Comparison of ENCODE assay signal across 11 cellular contexts in the genomic region with DNA sequence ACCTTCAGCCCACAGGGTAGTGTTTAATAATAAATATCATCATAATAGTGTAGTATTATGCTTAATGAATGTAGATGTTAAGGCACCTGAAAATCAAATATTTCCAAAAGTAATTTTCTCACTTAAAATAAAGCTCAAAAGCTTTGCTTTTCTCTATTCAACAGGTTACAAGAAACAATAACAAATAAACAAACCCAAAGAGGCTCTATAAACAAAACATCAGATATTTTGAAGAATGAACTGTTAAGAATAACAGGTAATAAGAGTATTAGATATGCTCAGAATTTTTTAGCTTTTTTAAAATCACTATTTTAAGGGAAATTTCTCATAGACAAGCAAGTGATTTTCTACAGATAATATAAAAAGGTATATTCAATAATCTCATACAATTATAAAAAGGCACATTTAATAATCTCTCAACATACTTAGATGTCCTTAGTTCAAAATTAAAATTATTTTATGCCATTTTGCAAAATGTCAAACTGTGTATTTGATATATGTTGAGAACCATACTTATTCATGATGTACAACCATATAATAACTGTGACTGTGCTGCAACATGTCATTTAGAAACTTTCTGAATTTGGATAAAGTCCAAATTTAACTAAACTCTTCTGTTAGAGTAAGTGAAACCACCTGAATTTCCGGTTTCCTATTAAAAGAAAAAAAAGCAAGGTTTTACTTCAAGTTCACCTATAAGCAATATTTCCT. TPM values are rescaled to one million over a fixed set of nuclear protein-coding genes. Genes with fewer than 3 reads are reported as not detected.
A peak's percentile ranks its signal among the peaks of the same experiment; 100 is the strongest.
DNase-seq lines count a peak whose midpoint lies in the region; ATAC-seq, FAIRE-seq and TF ChIP-seq lines count a peak whose summit lies in the region.
"Had no signal": no experiment of that assay in that cellular context is flagged by ENCODE, and none has a peak within 500 bp of the region (broad histone marks: within the 10 kb centered on the region; RNA-seq: fewer than 3 reads in every experiment).

No MANE protein-coding gene starts in this region.

- peaks cover 16% of the 10 kb centered on the region for H3K79me2 ChIP-seq in GM12878 (ENCODE audit: control insufficient read depth, insufficient read depth, low read length)

- peaks cover 1% of the 10 kb centered on the region; the same call in 2 of the 3 replicates for H3K9me3 ChIP-seq in GM12878 (replicated peaks; ENCODE audit: control insufficient read depth, insufficient read depth, low read length)

- intact Hi-C loops in GM12878 (cut with micrococcal nuclease; ENCODE audit: unreplicated experiment) (loop anchor here (5.0 kb wide), 1 partner anchor 35 kb away; the partner anchor contains the start of gene PHIP), head of caudate nucleus (cut with DNase I) (no loop called here)

- 0% methylated on average over 1 of the region's 1 CpG for WGBS in GM12878 (ENCODE audit: insufficient coverage, insufficient replicate concordance, low lambda C conversion rate, missing lambda C conversion rate)

- POLR2A ChIA-PET in GM12878 (lab: Charles Lee) = interaction anchor here (1.1 to 2.4 kb wide), 3 partner anchors 9 to 36 kb away, joined by 3 to 8 read pairs (median 6); partner anchors contain the start of gene PHIP

- TF ChIP-seq EP300 in GM12878 (IDR thresholded peaks at IDR 0.05; ENCODE audit: borderline replicate concordance in 1 of 2, control insufficient read depth in 1 of 2, low read depth in 2 of 2, low read length in 2 of 2) = no peak

- TF ChIP-seq CTCF in GM12878 (IDR thresholded peaks at IDR 0.05 in 2 of 3, conservative IDR thresholded peaks at IDR 0.05 in 1 of 3; ENCODE audit: control insufficient read depth in 2 of 3, extremely low read depth in 1 of 3, insufficient read depth in 1 of 3, low read depth in 3 of 3, low read length in 3 of 3) = no peak

- no peak overlapping the region for H3K9ac ChIP-seq in GM12878 (ENCODE audit: control insufficient read depth, insufficient read depth, low read length)

- RAD21 ChIA-PET in GM12878 (lab: Charles Lee; ENCODE audit: unreplicated experiment) = interaction anchor here (1.6 to 2.5 kb wide), 2 partner anchors 31 to 34 kb away, joined by 4 to 10 read pairs; no protein-coding TSS in a partner anchor

- TF ChIP-seq RAD21 in GM12878 (IDR thresholded peaks at IDR 0.05; ENCODE audit: insufficient read depth, low read depth, low read length) = no peak

- FAIRE-seq in GM12878 (lab: Jason Lieb, UNC) = peak; percentile 71
- FAIRE-seq in H54 (lab: Jason Lieb, UNC) = no peak

- peak overlapping the region; percentile 62; the same call in 1 of the 2 replicates for H3K4me2 ChIP-seq in GM12878 (ENCODE audit: control insufficient read depth, insufficient read depth)
- H3K4me2 ChIP-seq: GM23338, PC-9 had no signal

- TF ChIP-seq POLR2A in GM12878 (IDR thresholded peaks at IDR 0.05; ENCODE audit: low read depth, low read length) (no peak), H54 (IDR thresholded peaks at IDR 0.05; ENCODE audit: low read depth, low read length) (no peak)

- DNase-seq in GM12878 (ENCODE audit: low read depth, low spot score) = peak; percentile 15
- no peak for DNase-seq in H54 (ENCODE audit: insufficient read length, low spot score)
- no peak for DNase-seq in head of caudate nucleus
- no peak for DNase-seq in OCI-M2 (lab: John Stamatoyannopoulos, UW; ENCODE audit: unreplicated experiment)
- no peak for DNase-seq in NCI-H1436 (lab: John Stamatoyannopoulos, UW)
- DNase-seq: activated naive CD4-positive, alpha-beta T cell treated with anti-CD3 and anti-CD28 coated beads for 36 hours; PC-9 had no signal

- SMC1A ChIA-PET in GM12878 (lab: Charles Lee; ENCODE audit: uncharacterized antibody, unreplicated experiment) = interaction anchor here (0.8 to 2.5 kb wide), 9 partner anchors 9 to 198 kb away, joined by 3 to 10 read pairs (median 5); partner anchors contain the start of gene PHIP

- H4K20me1 ChIP-seq in GM12878 (ENCODE audit: control insufficient read depth, insufficient read depth) = no peaks in the 10 kb centered on the region

- H3K36me3 ChIP-seq in GM12878 (ENCODE audit: control insufficient read depth in 2 of 2, insufficient read depth in 2 of 2, low read length in 1 of 2) = peaks cover 0 to 17% of the 10 kb centered on the region in 2 experiments; a peak in 3 of 4 replicates

- no peaks in the 10 kb centered on the region for H3K27me3 ChIP-seq in GM12878 (replicated peaks in 1 of 2; ENCODE audit: control insufficient read depth in 2 of 2, insufficient read depth in 2 of 2, low read length in 1 of 2)

- ATAC-seq in GM18861 (IDR thresholded peaks at IDR 0.05; ENCODE audit: unreplicated experiment) (peak; percentile 91), GM21447 (IDR thresholded peaks at IDR 0.05; ENCODE audit: unreplicated experiment) (peak; percentile 88), HG03066 (IDR thresholded peaks at IDR 0.05; ENCODE audit: low read depth, unreplicated experiment) (peak; percentile 78), GM12878 (peak; percentile 75)
- ATAC-seq: GM23338 had no signal

- H3K27ac ChIP-seq in GM12878 (ENCODE audit: control insufficient read depth, insufficient read depth) = no peak overlapping the region
- H3K27ac ChIP-seq: PC-9 had no signal

- in situ Hi-C loops in GM12878 (cut with MboI) = no loop called here

- H3K4me3 ChIP-seq in GM12878 = no peak overlapping the region
- H3K4me3 ChIP-seq: GM23338, PC-9 had no signal

- CTCF ChIA-PET in GM12878 (lab: Yijun Ruan, JAX) = interaction anchor here (0.7 to 1.8 kb wide), 3 partner anchors 9 to 124 kb away, joined by 3 to 5 read pairs (median 3); no protein-coding TSS in a partner anchor

- peaks cover 12% of the 10 kb centered on the region; the same call in 1 of the 2 replicates for H3K4me1 ChIP-seq in GM12878 (ENCODE audit: control insufficient read depth, insufficient read depth, low read length)

- BruUV-seq in GM12878 (replicated peaks; lab: Mats Ljungman, UMichigan) = no TSS peak

- H2AFZ ChIP-seq in GM12878 (ENCODE audit: control insufficient read depth, low read depth, low read length) = no peak overlapping the region
- H2AFZ ChIP-seq: GM23338, PC-9 had no signal

TF ChIP-seq in GM12878, 131 proteins besides CTCF, POLR2A, EP300 and RAD21:
- TF ChIP-seq RUNX3 (IDR thresholded peaks at IDR 0.05; ENCODE audit: low read length) = peak; percentile 62; the same call in 1 of the 2 replicates
- 0 out of 2 replicates have a peak, but pooled peaks have one; percentile 34 for TF ChIP-seq MTA3 (IDR thresholded peaks at IDR 0.05; ENCODE audit: borderline replicate concordance, low read length)
- TF ChIP-seq RB1 (IDR thresholded peaks at IDR 0.05; ENCODE audit: borderline replicate concordance) = no peak
- TF ChIP-seq NFIC (IDR thresholded peaks at IDR 0.05; ENCODE audit: low read depth, low read length) = peak; percentile 85
- peak; percentile 21; the same call in 1 of the 2 replicates for TF ChIP-seq CREM (IDR thresholded peaks at IDR 0.05; ENCODE audit: low read depth)
- TF ChIP-seq FOXM1 (IDR thresholded peaks at IDR 0.05; ENCODE audit: low read depth, low read length) = peak; percentile 48; the same call in 1 of the 2 replicates
- peak; percentile 52; the same call in 1 of the 2 replicates for TF ChIP-seq MEF2A (IDR thresholded peaks at IDR 0.05; ENCODE audit: insufficient read depth, low read depth, low read length)
- TF ChIP-seq ETV6 (conservative IDR thresholded peaks at IDR 0.05 in 1 of 2, IDR thresholded peaks at IDR 0.05 in 1 of 2; ENCODE audit: borderline replicate concordance in 1 of 2, low read depth in 1 of 2) = peak in 1 of 2 experiments; percentile 38; a peak in 1 of 4 replicates
- TF ChIP-seq HDAC2 (IDR thresholded peaks at IDR 0.05) = no peak
- no peak for TF ChIP-seq SPI1 (IDR thresholded peaks at IDR 0.05; ENCODE audit: borderline replicate concordance, insufficient read depth, low read depth, low read length)
- TF ChIP-seq ZNF622 (IDR thresholded peaks at IDR 0.05) = no peak
- peak; percentile 51; the same call in 1 of the 2 replicates for TF ChIP-seq ZNF384 (IDR thresholded peaks at IDR 0.05; ENCODE audit: borderline replicate concordance, low read depth, low read length)
- TF ChIP-seq, protein P1, sequence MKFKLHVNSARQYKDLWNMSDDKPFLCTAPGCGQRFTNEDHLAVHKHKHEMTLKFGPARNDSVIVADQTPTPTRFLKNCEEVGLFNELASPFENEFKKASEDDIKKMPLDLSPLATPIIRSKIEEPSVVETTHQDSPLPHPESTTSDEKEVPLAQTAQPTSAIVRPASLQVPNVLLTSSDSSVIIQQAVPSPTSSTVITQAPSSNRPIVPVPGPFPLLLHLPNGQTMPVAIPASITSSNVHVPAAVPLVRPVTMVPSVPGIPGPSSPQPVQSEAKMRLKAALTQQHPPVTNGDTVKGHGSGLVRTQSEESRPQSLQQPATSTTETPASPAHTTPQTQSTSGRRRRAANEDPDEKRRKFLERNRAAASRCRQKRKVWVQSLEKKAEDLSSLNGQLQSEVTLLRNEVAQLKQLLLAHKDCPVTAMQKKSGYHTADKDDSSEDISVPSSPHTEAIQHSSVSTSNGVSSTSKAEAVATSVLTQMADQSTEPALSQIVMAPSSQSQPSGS (IDR thresholded peaks at IDR 0.05; ENCODE audit: low read length) = peak; percentile 46; the same call in 1 of the 2 replicates
- peak; percentile 37; the same call in 1 of the 2 replicates for TF ChIP-seq CREB1 (IDR thresholded peaks at IDR 0.05; ENCODE audit: low read depth)
- peak; percentile 69 for TF ChIP-seq JUNB (IDR thresholded peaks at IDR 0.05)

RNA-seq across cellular contexts. Expression of gene PHIP, which starts 35.8 kb away (rescaled TPM):
- 117 and 124 TPM in 2 replicates for total RNA-seq in GM12878 (2013; cell fraction: nucleolus; rRNA removed)
- total RNA-seq in GM12878 (2014; rRNA removed) (22.6 and 28.1 TPM in 2 replicates), GM12878 (2014; rRNA removed; fragmentation: Illumina TruSeq; extraction: Trizol) (34.6 and 36.3 TPM in 2 replicates), GM12878 (2021) (25.2 and 26.5 TPM in 2 replicates)
- 7.6 TPM for polyA plus RNA-seq in GM12878 (2011; ENCODE audit: low read depth)
- polyA plus RNA-seq in GM12878 (2011; rRNA removed) (15.3 and 24.3 TPM in 2 replicates), GM12878 (2014; fragmentation: Illumina TruSeq; extraction: Trizol) (25.7 and 33.7 TPM in 2 replicates), GM12878 (2014; fragmentation: Nextera tagmentation; extraction: Ambion mirVana) (1 to 10 TPM; 8.5 to 9.8 TPM), GM12878 (2014; rRNA removed) (11.2 and 12.2 TPM in 2 replicates), GM12878 (2016; fragmentation: Nextera tagmentation; extraction: Ambion mirVana) (10 to 100 TPM; 17.0 to 18.8 TPM)
- polyA plus RNA-seq in GM12878 (2011; cell fraction: cytosol; rRNA removed) = 4.8 and 5.6 TPM in 2 replicates
- polyA plus RNA-seq in GM12878 (2011; cell fraction: nucleus; rRNA removed) = 34.4 and 39.4 TPM in 2 replicates
- polyA plus RNA-seq in GM12878 (2012) = 14.1 and 17.0 TPM in 2 replicates
- 28.4 and 41.4 TPM in 2 replicates for polyA minus RNA-seq in GM12878 (2011; rRNA and poly(A)+ RNA removed)
- polyA minus RNA-seq in GM12878 (2011; cell fraction: cytosol; rRNA and poly(A)+ RNA removed) = 12.8 and 15.9 TPM in 2 replicates
- 62.6 and 76.3 TPM in 2 replicates for polyA minus RNA-seq in GM12878 (2011; cell fraction: nucleus; rRNA and poly(A)+ RNA removed)
